8 cellular contexts compared by ENCODE assay signal in the genomic region with DNA sequence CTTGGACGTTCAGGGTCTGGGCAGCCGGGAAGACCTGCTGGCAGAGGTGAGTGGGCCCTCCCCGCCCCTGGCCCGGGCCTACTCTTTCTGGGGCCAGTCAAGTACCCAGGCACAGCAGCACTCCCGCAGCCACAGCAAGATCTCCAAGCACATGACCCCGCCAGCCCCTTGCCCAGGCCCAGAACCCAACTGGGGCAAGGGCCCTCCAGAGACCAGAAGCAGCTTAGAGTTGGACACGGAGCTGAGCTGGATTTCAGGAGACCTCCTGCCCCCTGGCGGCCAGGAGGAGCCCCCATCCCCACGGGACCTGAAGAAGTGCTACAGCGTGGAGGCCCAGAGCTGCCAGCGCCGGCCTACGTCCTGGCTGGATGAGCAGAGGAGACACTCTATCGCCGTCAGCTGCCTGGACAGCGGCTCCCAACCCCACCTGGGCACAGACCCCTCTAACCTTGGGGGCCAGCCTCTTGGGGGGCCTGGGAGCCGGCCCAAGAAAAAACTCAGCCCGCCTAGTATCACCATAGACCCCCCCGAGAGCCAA. TPM values are rescaled to one million over a fixed set of nuclear protein-coding genes. Genes with fewer than 3 reads are reported as not detected.
A peak's percentile ranks its signal among the peaks of the same experiment; 100 is the strongest.
DNase-seq lines count a peak whose midpoint lies in the region; ATAC-seq, FAIRE-seq and TF ChIP-seq lines count a peak whose summit lies in the region.

No MANE protein-coding gene starts in this region.

- 23% methylated on average over 17 of the region's 19 CpGs for WGBS in K562 (ENCODE audit: insufficient coverage, low coverage, missing lambda C conversion rate)

- TF ChIP-seq EP300 in K562 (IDR thresholded peaks at IDR 0.05; ENCODE audit: low read length) = no peak

- H3K27me3 ChIP-seq in K562 (ENCODE audit: control insufficient read depth in 2 of 2, insufficient read depth in 2 of 2, low read length in 2 of 2) = peaks cover 18 to 37% of the 10 kb centered on the region in 2 experiments

- peak; percentile 86 for FAIRE-seq in K562 (lab: Jason Lieb, UNC)

- BruUV-seq in K562 (replicated peaks; lab: Mats Ljungman, UMichigan) = no TSS peak

- H2AFZ ChIP-seq in K562 (ENCODE audit: low read depth, low read length) = peak overlapping the region; percentile 58

- H3K9ac ChIP-seq in K562 (ENCODE audit: insufficient read depth in 1 of 2, low read depth in 2 of 2, low read length in 2 of 2) = peak overlapping the region in 1 of 2 experiments; percentile 74; a peak in 2 of 4 replicates

- H3K9me3 ChIP-seq in K562 (replicated peaks; ENCODE audit: control insufficient read depth, insufficient read depth, low read depth, low read length) = no peaks in the 10 kb centered on the region

- no peaks in the 10 kb centered on the region for H3K9me1 ChIP-seq in K562 (ENCODE audit: control insufficient read depth, insufficient read depth, low read length)

- peak; percentile 80 to 86 for TF ChIP-seq RAD21 in K562 (CRISPR knock-in tag; conservative IDR thresholded peaks at IDR 0.05 in 1 of 2, IDR thresholded peaks at IDR 0.05 in 1 of 2)

- CTCF ChIA-PET in K562 (lab: Yijun Ruan, JAX; ENCODE audit: low intra/inter-chr PET ratio) = interaction anchor here (0.7 to 1.7 kb wide), 4 partner anchors 55 to 143 kb away, joined by 3 to 9 read pairs (median 4); partner anchors contain the start of gene SPATA20

- H3K4me2 ChIP-seq in K562 (ENCODE audit: insufficient read depth, low read length) = no peak overlapping the region

- peak; percentile 81 to 91 (median 86) for TF ChIP-seq CTCF in K562 (IDR thresholded peaks at IDR 0.05 in 2 of 3, conservative IDR thresholded peaks at IDR 0.05 in 1 of 3; ENCODE audit: insufficient read depth in 2 of 3, low read depth in 1 of 3, low read length in 3 of 3)

- ATAC-seq in K562 (peak; percentile 96), GM19397 (IDR thresholded peaks at IDR 0.05; ENCODE audit: unreplicated experiment) (no peak)

- H3K4me1 ChIP-seq in K562 (replicated peaks in 1 of 2; ENCODE audit: control insufficient read depth in 2 of 2, insufficient read depth in 2 of 2, low read length in 2 of 2) = peaks cover 7 to 27% of the 10 kb centered on the region in 2 experiments; a peak in 4 of 5 replicates

- no peaks in the 10 kb centered on the region for H4K20me1 ChIP-seq in K562 (replicated peaks; ENCODE audit: control insufficient read depth, insufficient read depth, low read length)

- no peak overlapping the region for H3K27ac ChIP-seq in K562 (ENCODE audit: extremely low read depth, low read depth, low read length)

- POLR2A ChIA-PET in K562 (lab: Yijun Ruan, JAX) = interaction anchor here (0.6 to 1.3 kb wide), 6 partner anchors 11 to 77 kb away, joined by 3 to 7 read pairs (median 4); no protein-coding TSS in a partner anchor

- no peaks in the 10 kb centered on the region for H3K79me2 ChIP-seq in K562 (ENCODE audit: control insufficient read depth, insufficient read depth, low read length)

- in situ Hi-C loops in K562 (cut with MboI) = loop anchor here (5.0 kb wide), 1 partner anchor 79 kb away; the partner anchor contains the start of gene SPATA20

- H3K4me3 ChIP-seq in K562 = no peak overlapping the region

- DNase-seq in NCI-H2196 (lab: John Stamatoyannopoulos, UW; ENCODE audit: unreplicated experiment) (peak; percentile 47), NCI-H2196 treated with DMSO at 0.1 percent for 48 hours (lab: John Stamatoyannopoulos, UW; ENCODE audit: unreplicated experiment) (no peak), NCI-H1436 treated with DMSO at 0.1 percent for 48 hours (lab: John Stamatoyannopoulos, UW) (peak; percentile 64), UCSD-AML1 (lab: John Stamatoyannopoulos, UW; ENCODE audit: unreplicated experiment) (peak; percentile 81), K562 (ENCODE audit: extremely low read depth in 1 of 4, low spot score in 3 of 4) (peak; percentile 77 to 87 (median 80)), iris pigment epithelial cell (ENCODE audit: low read depth) (peak; percentile 67)
- DNase-seq in stimulated activated CD4-positive, alpha-beta T cell treated with anti-CD3 and anti-CD28 coated beads, Interleukin-1b, Interleukin-23, amount 100 ng/mL, for 24 hours (ENCODE audit: low read depth in 4 of 4, low spot score in 1 of 4) = peak; percentile 21 to 57 (median 36)

- H3K36me3 ChIP-seq in K562 (ENCODE audit: control insufficient read depth, insufficient read depth, low read length) = no peaks in the 10 kb centered on the region

- intact Hi-C loops in K562 (cut with micrococcal nuclease) = loop anchor here (1.0 to 5.0 kb wide), 4 partner anchors 55 to 144 kb away; no protein-coding TSS in a partner anchor

- TF ChIP-seq POLR2A in K562 (conservative IDR thresholded peaks at IDR 0.05) = no peak

TF ChIP-seq in K562, 482 proteins besides CTCF, POLR2A, EP300 and RAD21 (continues in another document):
- TF ChIP-seq CBFB (CRISPR knock-in tag; IDR thresholded peaks at IDR 0.05) (no peak), LEF1 (IDR thresholded peaks at IDR 0.05) (no peak), BACH1 (tag; IDR thresholded peaks at IDR 0.05) (no peak), ILF3 (IDR thresholded peaks at IDR 0.05; ENCODE audit: borderline replicate concordance) (no peak), PCBP2 (IDR thresholded peaks at IDR 0.05; ENCODE audit: low read depth, low read length, poor library complexity, severe bottlenecking) (no peak), CBX8 (IDR thresholded peaks at IDR 0.05; ENCODE audit: borderline replicate concordance, extremely low read depth, low read depth, low read length, poor library complexity, severe bottlenecking) (no peak), KLF16 (IDR thresholded peaks at IDR 0.05) (no peak), NFE2 (IDR thresholded peaks at IDR 0.05; ENCODE audit: low read depth) (no peak), ZNF24 (IDR thresholded peaks at IDR 0.05) (peak; percentile 86)

RNA-seq across cellular contexts. Expression of gene ABCC3, which starts 8.6 kb away (rescaled TPM):
- total RNA-seq in K562 (2011; cell fraction: chromatin; rRNA removed; ENCODE audit: low replicate concordance) = 2.3 and 7.3 TPM in 2 replicates
- 3.3 and 3.7 TPM in 2 replicates for total RNA-seq in K562 (2011; cell fraction: nucleolus; rRNA removed)
- 2.0 and 2.1 TPM in 2 replicates for total RNA-seq in K562 (2011; cell fraction: nucleoplasm; rRNA removed)
- not detected in 2 replicates for total RNA-seq in K562 (2014; rRNA removed)
- not detected in 2 replicates for total RNA-seq in K562 (2014; rRNA removed; fragmentation: Illumina TruSeq; extraction: Trizol)
- total RNA-seq in K562 (2015; rRNA removed; fragmentation: Illumina TruSeq; extraction: Trizol) = not detected in 2 replicates
- 0.34 and 1.6 TPM in 2 replicates for total RNA-seq in K562 (2021)
- polyA plus RNA-seq in K562 (2011; rRNA removed) = 0.78 and 0.93 TPM in 2 replicates
- 0.27 and 0.51 TPM in 2 replicates for polyA plus RNA-seq in K562 (2011; cell fraction: cytosol; rRNA removed)
- 2.6 and 6.0 TPM in 2 replicates for polyA plus RNA-seq in K562 (2011; cell fraction: nucleus; rRNA removed)
- polyA plus RNA-seq in K562 (2012) = 0.31 and 0.44 TPM in 2 replicates
- polyA plus RNA-seq in K562 (2014; fragmentation: Illumina TruSeq; extraction: Trizol) = not detected in 2 replicates
- polyA plus RNA-seq in K562 (2014; fragmentation: Nextera tagmentation; extraction: Ambion mirVana) = under 1 TPM in 1 of 2 experiments, not detected in 1; 0.03 TPM
- 0.07 TPM in 1 of 2 replicates, not detected in the other for polyA plus RNA-seq in K562 (2014; rRNA removed)
- 0.35 and 0.45 TPM in 2 replicates for polyA minus RNA-seq in K562 (2011; rRNA and poly(A)+ RNA removed)
- 1.4 and 2.1 TPM in 2 replicates for polyA minus RNA-seq in K562 (2011; cell fraction: cytosol; rRNA and poly(A)+ RNA removed)
- 1.4 and 2.3 TPM in 2 replicates for polyA minus RNA-seq in K562 (2011; cell fraction: nucleus; rRNA and poly(A)+ RNA removed)
